In the genomic region with DNA sequence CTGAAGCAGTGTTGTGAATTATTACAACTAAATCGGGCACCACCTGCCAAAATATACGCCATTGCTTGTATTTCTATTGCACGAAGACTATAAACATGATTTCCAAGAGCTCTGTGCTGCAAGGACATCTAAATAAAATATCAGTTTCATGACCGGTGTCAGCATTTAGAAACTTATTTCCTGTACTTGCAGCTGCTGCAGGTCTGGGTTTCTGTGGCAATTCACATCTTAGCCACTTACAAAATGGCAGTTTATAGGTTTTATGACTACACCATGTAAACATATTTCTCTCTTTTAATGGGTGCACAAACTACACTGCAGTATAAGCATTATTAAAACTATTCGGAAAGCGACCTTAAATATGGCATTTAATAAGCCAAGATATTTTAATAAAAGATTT, we compare ENCODE assay signal across 14 cellular contexts.
DNase-seq lines count a peak whose midpoint lies in the region; ATAC-seq and TF ChIP-seq lines count a peak whose summit lies in the region.
"Had no signal": no experiment of that assay in that cellular context is flagged by ENCODE, and none has a peak within 500 bp of the region (broad histone marks: within the 10 kb centered on the region; RNA-seq: fewer than 3 reads in every experiment).

No MANE protein-coding gene starts in this region.

- H3K27me3 Mint-ChIP-seq in stimulated activated naive CD8-positive, alpha-beta T cell treated with anti-CD3 and anti-CD28 coated beads, Interleukin-15, amount 100 ng/mL, for 72 hours, result peaks cover 23% of the 10 kb centered on the region

- TF ChIP-seq POLR2A in esophagus muscularis mucosa (IDR thresholded peaks at IDR 0.05; ENCODE audit: low read depth), result no peak

- no peaks in the 10 kb centered on the region for H4K20me1 ChIP-seq in KMS-11 (ENCODE audit: insufficient read depth)
- H4K20me1 ChIP-seq: BLaER1 had no signal

- peak overlapping the region; percentile 64 for H2AFZ ChIP-seq in KMS-11 (ENCODE audit: low read depth)
- H2AFZ ChIP-seq: GM23338 had no signal

- H3K4me2 ChIP-seq in KMS-11, result peak overlapping the region; percentile 61
- H3K4me2 ChIP-seq: BLaER1, GM23338 had no signal

- H3K36me3 ChIP-seq in KMS-11 (ENCODE audit: insufficient read depth), result no peaks in the 10 kb centered on the region
- H3K36me3 ChIP-seq in esophagus muscularis mucosa, result no peaks in the 10 kb centered on the region
- H3K36me3 ChIP-seq: BLaER1 had no signal

- TF ChIP-seq CTCF in KMS-11 (conservative IDR thresholded peaks at IDR 0.05; ENCODE audit: low read depth, low read length) (no peak), esophagus muscularis mucosa (IDR thresholded peaks at IDR 0.05) (no peak)

- no peak for ATAC-seq in stimulated activated naive CD8-positive, alpha-beta T cell treated with anti-CD3 and anti-CD28 coated beads, Interleukin-15, amount 100 ng/mL, for 72 hours
- ATAC-seq in Right ventricle myocardium inferior, result no peak
- ATAC-seq: GM23338 had no signal

- 81% methylated on average over 6 of the region's 6 CpGs for WGBS in esophagus muscularis mucosa

- no peak overlapping the region for H3K4me3 ChIP-seq in KMS-11 (IDR thresholded peaks at IDR 0.05; ENCODE audit: insufficient read depth, low read depth, low read length)
- no peak overlapping the region for H3K4me3 ChIP-seq in esophagus muscularis mucosa
- H3K4me3 ChIP-seq: BLaER1, GM23338 had no signal

- no peak overlapping the region for H3K27ac Mint-ChIP-seq in stimulated activated naive CD8-positive, alpha-beta T cell treated with anti-CD3 and anti-CD28 coated beads, Interleukin-15, amount 100 ng/mL, for 72 hours
- H3K27ac Mint-ChIP-seq: CD8-positive, alpha-beta memory T cell; GM23338 had no signal

- peaks cover 46% of the 10 kb centered on the region for H3K4me1 ChIP-seq in KMS-11 (ENCODE audit: low read depth, poor library complexity, severe bottlenecking)
- no peaks in the 10 kb centered on the region for H3K4me1 ChIP-seq in esophagus muscularis mucosa
- H3K4me1 ChIP-seq: Caco-2 had no signal

- no peaks in the 10 kb centered on the region for H3K9me3 Mint-ChIP-seq in stimulated activated naive CD8-positive, alpha-beta T cell treated with anti-CD3 and anti-CD28 coated beads, Interleukin-15, amount 100 ng/mL, for 72 hours
- H3K9me3 Mint-ChIP-seq: GM23338 had no signal

- no peaks in the 10 kb centered on the region for H3K9me3 ChIP-seq in esophagus muscularis mucosa
- H3K9me3 ChIP-seq: BLaER1, Caco-2 had no signal

- intact Hi-C loops in esophagus muscularis mucosa (cut with DNase I) (no loop called here), Right ventricle myocardium inferior (cut with DNase I) (no loop called here)

- DNase-seq in DMS153 treated with DMSO at 0.1 percent for 48 hours (lab: John Stamatoyannopoulos, UW; ENCODE audit: unreplicated experiment), result peak; percentile 5
- DNase-seq in NCI-H1417 treated with DMSO at 0.1 percent for 48 hours (lab: John Stamatoyannopoulos, UW), result peak; percentile 21
- DNase-seq in esophagus muscularis mucosa (ENCODE audit: extremely low spot score), result peak; percentile 26
- no peak for DNase-seq in NCI-H748 (lab: John Stamatoyannopoulos, UW; ENCODE audit: unreplicated experiment)
- no peak for DNase-seq in NCI-H2196 (lab: John Stamatoyannopoulos, UW; ENCODE audit: unreplicated experiment)
- no peak for DNase-seq in stimulated activated naive CD8-positive, alpha-beta T cell treated with anti-CD3 and anti-CD28 coated beads, Interleukin-15, amount 100 ng/mL, for 72 hours
- no peak for DNase-seq in Right ventricle myocardium inferior (ENCODE audit: missing footprints)
- DNase-seq: Caco-2; CD8-positive, alpha-beta memory T cell; H7 had no signal

- no peaks in the 10 kb centered on the region for H3K4me1 Mint-ChIP-seq in stimulated activated naive CD8-positive, alpha-beta T cell treated with anti-CD3 and anti-CD28 coated beads, Interleukin-15, amount 100 ng/mL, for 72 hours
- H3K4me1 Mint-ChIP-seq: CD8-positive, alpha-beta memory T cell had no signal

- peak overlapping the region; percentile 47 for H3K27ac ChIP-seq in KMS-11
- no peak overlapping the region for H3K27ac ChIP-seq in esophagus muscularis mucosa (replicated peaks in 1 of 4)
- H3K27ac ChIP-seq: BLaER1, HL-60 had no signal

- H3K27me3 ChIP-seq in KMS-11 (ENCODE audit: insufficient read depth, low read depth) (no peaks in the 10 kb centered on the region), esophagus muscularis mucosa (no peaks in the 10 kb centered on the region)
- H3K27me3 ChIP-seq: BLaER1 had no signal

- no peak overlapping the region for H3K4me3 Mint-ChIP-seq in stimulated activated naive CD8-positive, alpha-beta T cell treated with anti-CD3 and anti-CD28 coated beads, Interleukin-15, amount 100 ng/mL, for 72 hours
- H3K4me3 Mint-ChIP-seq: CD8-positive, alpha-beta memory T cell; GM23338 had no signal

- TF ChIP-seq EP300 in esophagus muscularis mucosa (IDR thresholded peaks at IDR 0.05), result no peak

- H3K79me2 ChIP-seq in KMS-11 (ENCODE audit: insufficient read depth, low read depth), result no peaks in the 10 kb centered on the region

- H3K9ac ChIP-seq in KMS-11, result no peak overlapping the region; the same call in 1 of the 2 replicates
- H3K9ac ChIP-seq: BLaER1 had no signal

Comparison
In these comparisons a context has a peak if more than half of its experiments do, and no peak if none do; other contexts are left out.
1. DNase-seq: peak in DMS153 treated with DMSO at 0.1 percent for 48 hours (single experiment), NCI-H1417 treated with DMSO at 0.1 percent for 48 hours (single experiment) and esophagus muscularis mucosa (single experiment); none in NCI-H748 (single experiment), NCI-H2196 (single experiment), stimulated activated naive CD8-positive, alpha-beta T cell treated with anti-CD3 and anti-CD28 coated beads, Interleukin-15, amount 100 ng/mL, for 72 hours (0 of 2) and Right ventricle myocardium inferior (single experiment).